26 cellular contexts compared by ENCODE assay signal in genomic region chr2:151518802-151519201, GRCh38.
DNase-seq lines count a peak whose midpoint lies in the region; ATAC-seq, FAIRE-seq and TF ChIP-seq lines count a peak whose summit lies in the region.
"Had no signal": no experiment of that assay in that cellular context is flagged by ENCODE, and none has a peak within 500 bp of the region (broad histone marks: within the 10 kb centered on the region; RNA-seq: fewer than 3 reads in every experiment).

No MANE protein-coding gene starts in this region.

- no peak overlapping the region for H3K27ac ChIP-seq in RWPE1
- H3K27ac ChIP-seq in left lung = no peak overlapping the region
- H3K27ac ChIP-seq: ascending aorta, left ventricle myocardium inferior, testis had no signal

- no peak for DNase-seq in GM19239 (ENCODE audit: insufficient read length, low spot score)
- peak; percentile 9 for DNase-seq in RWPE1 (ENCODE audit: low spot score)
- DNase-seq in epithelial cell of esophagus (ENCODE audit: low read depth) = peak; percentile 54
- DNase-seq in renal cortical epithelial cell (ENCODE audit: low read depth) = peak; percentile 48
- no peak for DNase-seq in DMS79 (lab: John Stamatoyannopoulos, UW)
- no peak for DNase-seq in stimulated activated CD4-positive, alpha-beta T cell treated with anti-CD3 and anti-CD28 coated beads, Interleukin-1b, Interleukin-23, amount 100 ng/mL, for 48 hours
- DNase-seq in A172 (ENCODE audit: low spot score) = no peak
- DNase-seq in left lung = no peak
- DNase-seq: activated CD8-positive, alpha-beta memory T cell treated with anti-CD3 and anti-CD28 coated beads, Interleukin-2, amount 50 U/mL, for 48 hours; C1 segment of cervical spinal cord; effector memory CD8-positive, alpha-beta T cell; immature natural killer cell; left ventricle myocardium inferior; NCI-H2081; NCI-H226; NCI-H748 treated with DMSO at 0.1 percent for 48 hours; stimulated activated CD4-positive, alpha-beta T cell treated with anti-CD3 and anti-CD28 coated beads, Interleukin-4, amount 100 ng/mL, for 1 hour; T-helper 9 cell; testis had no signal

- CTCF ChIA-PET in RWPE1 (lab: Yijun Ruan, JAX) = no interaction called here

- TF ChIP-seq CTCF in RWPE1 (conservative IDR thresholded peaks at IDR 0.05; ENCODE audit: low read depth) (no peak), epithelial cell of esophagus (IDR thresholded peaks at IDR 0.05; ENCODE audit: insufficient read depth, low read depth, low read length, missing control alignments) (no peak), left lung (IDR thresholded peaks at IDR 0.05) (no peak)

- peak; percentile 52 for FAIRE-seq in GM19239 (lab: Jason Lieb, UNC)
- FAIRE-seq: urothelium cell line had no signal

- no peaks in the 10 kb centered on the region for H3K4me1 ChIP-seq in left lung
- H3K4me1 ChIP-seq: ascending aorta, left ventricle myocardium inferior, testis had no signal

- H3K4me3 ChIP-seq in epithelial cell of esophagus (ENCODE audit: low read length) (no peak overlapping the region), left lung (no peak overlapping the region)
- H3K4me3 ChIP-seq: ascending aorta, left ventricle myocardium inferior, testis had no signal

- H3K27me3 ChIP-seq in left lung = no peaks in the 10 kb centered on the region
- H3K27me3 ChIP-seq: ascending aorta, testis had no signal

- no peaks in the 10 kb centered on the region for H3K9me3 ChIP-seq in left lung
- H3K9me3 ChIP-seq: ascending aorta, left ventricle myocardium inferior, testis had no signal

- no peak for ATAC-seq in left lung
- ATAC-seq: activated naive CD4-positive, alpha-beta T cell treated with anti-CD3 and anti-CD28 coated beads, Interleukin-2, amount 50 U/mL, for 72 hours; activated T-helper 17 cell treated with anti-CD3 and anti-CD28 coated beads, Interleukin-2, amount 50 U/mL, for 72 hours; effector memory CD8-positive, alpha-beta T cell; natural killer cell treated with Interleukin-12 subunit alpha and Interleukin-12 subunit beta and Interleukin-15 and Interleukin-18, amount 100 ng/mL, for 72 hours; Right ventricle myocardium inferior; stimulated activated memory B cell treated with anti-CD40 and anti-IgM and Interleukin-4, amounts not matched to agents 10 μg/mL and 1 μg/mL and 100 μg/mL, for 72 hours had no signal

- no peaks in the 10 kb centered on the region for H3K36me3 ChIP-seq in left lung
- H3K36me3 ChIP-seq: ascending aorta, left ventricle myocardium inferior had no signal

- POLR2A ChIA-PET in RWPE1 (lab: Yijun Ruan, JAX; ENCODE audit: low non-redundant PET) = no interaction called here

- intact Hi-C loops in left lung (cut with DNase I) = no loop called here

Comparison
In these comparisons a context has a peak if more than half of its experiments do, and no peak if none do; other contexts are left out.
1. DNase-seq: peak in RWPE1 (single experiment), epithelial cell of esophagus (single experiment) and renal cortical epithelial cell (single experiment); none in GM19239 (single experiment), DMS79 (single experiment), stimulated activated CD4-positive, alpha-beta T cell treated with anti-CD3 and anti-CD28 coated beads, Interleukin-1b, Interleukin-23, amount 100 ng/mL, for 48 hours (single experiment), A172 (single experiment) and left lung (0 of 2).